ENCODE assay signal across 28 cellular contexts in genomic region chr17:11122908-11123307, GRCh38.
DNase-seq lines count a peak whose midpoint lies in the region; ATAC-seq lines count a peak whose summit lies in the region.
"Had no signal": no experiment of that assay in that cellular context is flagged by ENCODE, and none has a peak within 500 bp of the region (broad histone marks: within the 10 kb centered on the region; RNA-seq: fewer than 3 reads in every experiment).

No MANE protein-coding gene starts in this region.

- DNase-seq in Ammon's horn (ENCODE audit: low spot score) (peak; percentile 50), anterior cingulate cortex (lab: John Stamatoyannopoulos, UW) (peak in 35 of 58 donors; percentile 1 to 50 (median 16)), hypothalamus (lab: John Stamatoyannopoulos, UW) (peak in 29 of 51 donors; percentile 2 to 44 (median 16)), pons (ENCODE audit: low spot score) (peak; percentile 35), DMS114 treated with DMSO at 0.1 percent for 48 hours (lab: John Stamatoyannopoulos, UW; ENCODE audit: unreplicated experiment) (no peak)
- DNase-seq in activated naive CD8-positive, alpha-beta T cell treated with anti-CD3 and anti-CD28 coated beads, Interleukin-2, amount 50 U/mL, for 24 hours, result no peak
- DNase-seq: activated CD8-positive, alpha-beta memory T cell treated with anti-CD3 and anti-CD28 coated beads for 24 hours; activated effector memory CD4-positive, alpha-beta T cell treated with Interleukin-2 at 50 U/mL for 16 hours; CD4-positive, alpha-beta T cell; colonic mucosa; effector CD4-positive, alpha-beta T cell; islet precursor cell; lower lobe of right lung; natural killer cell; NCI-H1930; NCI-H69; retina; stimulated activated CD4-positive, alpha-beta T cell treated with anti-CD3 and anti-CD28 coated beads, Interleukin-1b, Interleukin-23, amount 100 ng/mL, for 48 hours; stimulated activated naive CD8-positive, alpha-beta T cell treated with anti-CD3 and anti-CD28 coated beads, Interleukin-15, Interleukin-2, amounts not matched to agents 100 U/mL and 50 U/mL, for 24 hours; SW 1271; T-helper 9 cell; WERI-Rb-1 had no signal

- H3K4me3 Mint-ChIP-seq in activated naive CD8-positive, alpha-beta T cell treated with anti-CD3 and anti-CD28 coated beads, Interleukin-2, amount 50 U/mL, for 24 hours, result no peak overlapping the region
- H3K4me3 Mint-ChIP-seq: activated naive CD8-positive, alpha-beta T cell; CD4-positive, alpha-beta T cell; natural killer cell had no signal

- ATAC-seq in HG03095 (IDR thresholded peaks at IDR 0.05; ENCODE audit: unreplicated experiment) (no peak), HG03039 (IDR thresholded peaks at IDR 0.05; ENCODE audit: unreplicated experiment) (no peak)
- no peak for ATAC-seq in activated naive CD8-positive, alpha-beta T cell treated with anti-CD3 and anti-CD28 coated beads, Interleukin-2, amount 50 U/mL, for 24 hours
- ATAC-seq: A549; GM12878; natural killer cell; Panc1; stimulated activated naive CD8-positive, alpha-beta T cell treated with anti-CD3 and anti-CD28 coated beads, Interleukin-15, Interleukin-2, amounts not matched to agents 100 U/mL and 50 U/mL, for 24 hours had no signal

- no peaks in the 10 kb centered on the region for H3K4me1 Mint-ChIP-seq in activated naive CD8-positive, alpha-beta T cell treated with anti-CD3 and anti-CD28 coated beads, Interleukin-2, amount 50 U/mL, for 24 hours
- H3K4me1 Mint-ChIP-seq: natural killer cell had no signal

- H3K9me3 Mint-ChIP-seq in activated naive CD8-positive, alpha-beta T cell treated with anti-CD3 and anti-CD28 coated beads, Interleukin-2, amount 50 U/mL, for 24 hours, result peaks cover 7% of the 10 kb centered on the region

- no peaks in the 10 kb centered on the region for H3K36me3 Mint-ChIP-seq in activated naive CD8-positive, alpha-beta T cell treated with anti-CD3 and anti-CD28 coated beads, Interleukin-2, amount 50 U/mL, for 24 hours (ENCODE audit: low read depth)
- H3K36me3 Mint-ChIP-seq: activated naive CD8-positive, alpha-beta T cell; natural killer cell had no signal

- H3K27ac Mint-ChIP-seq in activated naive CD8-positive, alpha-beta T cell treated with anti-CD3 and anti-CD28 coated beads, Interleukin-2, amount 50 U/mL, for 24 hours, result no peak overlapping the region
- H3K27ac Mint-ChIP-seq: activated naive CD8-positive, alpha-beta T cell; CD4-positive, alpha-beta T cell; natural killer cell had no signal

- no peaks in the 10 kb centered on the region for H3K27me3 Mint-ChIP-seq in activated naive CD8-positive, alpha-beta T cell treated with anti-CD3 and anti-CD28 coated beads, Interleukin-2, amount 50 U/mL, for 24 hours
- H3K27me3 Mint-ChIP-seq: CD4-positive, alpha-beta T cell had no signal

Comparison
In these comparisons a context has a peak if more than half of its experiments do, and no peak if none do; other contexts are left out.
1. DNase-seq: peak in Ammon's horn (single experiment), anterior cingulate cortex (35 of 58), hypothalamus (29 of 51) and pons (single experiment); none in DMS114 treated with DMSO at 0.1 percent for 48 hours (single experiment) and activated naive CD8-positive, alpha-beta T cell treated with anti-CD3 and anti-CD28 coated beads, Interleukin-2, amount 50 U/mL, for 24 hours (single experiment).